ENCODE assay signal across 9 cellular contexts in genomic region chr9:33386641-33386996, GRCh38. TPM values are rescaled to one million over a fixed set of nuclear protein-coding genes. Genes with fewer than 3 reads are reported as not detected.
"Had no signal": no experiment of that assay in that cellular context is flagged by ENCODE, and none has a peak within 500 bp of the region (broad histone marks: within the 10 kb centered on the region; RNA-seq: fewer than 3 reads in every experiment).

No MANE protein-coding gene starts in this region.

RNA-seq across cellular contexts. Expression of gene AQP7, which starts 15.7 kb away (rescaled TPM):
- total RNA-seq: dermis blood vessel endothelial cell, epithelial cell of proximal tubule, fibroblast of villous mesenchyme, foreskin keratinocyte, frontal cortex, glomerular endothelial cell had no signal
- polyA plus RNA-seq: endothelial cell of umbilical vein, foreskin keratinocyte, keratinocyte, mammary epithelial cell had no signal
